ENCODE assay signal across 8 cellular contexts in the genomic region with DNA sequence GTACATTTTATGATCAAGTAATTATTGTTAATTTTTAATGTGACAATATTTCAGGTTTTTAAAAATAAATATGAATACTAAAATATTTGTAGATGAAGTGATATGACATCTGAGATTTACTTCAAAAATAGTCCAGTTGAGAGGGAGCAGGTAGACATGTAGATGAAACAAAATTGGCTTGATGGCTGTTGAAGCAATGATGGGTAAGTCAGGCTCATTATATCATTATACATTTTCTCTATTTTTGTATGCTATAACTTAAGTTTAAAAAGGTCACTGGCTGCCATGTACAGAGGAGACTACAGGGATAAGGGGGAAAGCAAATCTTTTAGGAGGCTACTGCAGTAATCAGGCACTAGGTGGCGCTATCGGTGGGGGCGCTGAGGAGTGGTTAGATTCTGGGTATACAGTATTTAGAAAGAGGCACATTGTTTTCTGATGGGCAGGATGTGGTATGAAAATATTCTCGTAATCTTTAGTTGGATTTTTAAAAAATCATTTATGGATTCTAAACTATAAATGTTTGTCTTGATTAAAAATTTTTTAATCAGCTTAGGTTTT.
DNase-seq lines count a peak whose midpoint lies in the region; ATAC-seq and TF ChIP-seq lines count a peak whose summit lies in the region.

No MANE protein-coding gene starts in this region.

- H3K79me2 ChIP-seq in mammary epithelial cell (ENCODE audit: insufficient read depth, low read length) = no peaks in the 10 kb centered on the region

- no peak overlapping the region for H2AFZ ChIP-seq in mammary epithelial cell (ENCODE audit: low read depth, low read length)

- H3K27me3 ChIP-seq in mammary epithelial cell (ENCODE audit: insufficient read depth, low read length) (no peaks in the 10 kb centered on the region), left lung (no peaks in the 10 kb centered on the region)

- H3K9ac ChIP-seq in mammary epithelial cell (ENCODE audit: insufficient read depth, low read length) = no peak overlapping the region

- H4K20me1 ChIP-seq in mammary epithelial cell (ENCODE audit: insufficient read depth, low read length) = no peaks in the 10 kb centered on the region

- BruUV-seq in mammary epithelial cell (replicated peaks; lab: Mats Ljungman, UMichigan) = no TSS peak

- ATAC-seq in Right ventricle myocardium inferior (no peak), HG02763 (IDR thresholded peaks at IDR 0.05; ENCODE audit: unreplicated experiment) (peak; percentile 87), left lung (peak; percentile 73)

- no peak overlapping the region for H3K4me3 ChIP-seq in mammary epithelial cell (replicated peaks in 1 of 3; ENCODE audit: insufficient read depth in 1 of 3, low read depth in 2 of 3, low read length in 3 of 3)
- no peak overlapping the region for H3K4me3 ChIP-seq in left lung

- no peak overlapping the region for H3K4me2 ChIP-seq in mammary epithelial cell (ENCODE audit: insufficient read depth, low read depth, low read length)

- peak; percentile 79 for DNase-seq in Right ventricle myocardium inferior (ENCODE audit: missing footprints)
- no peak for DNase-seq in cardiac septum (ENCODE audit: low spot score)
- DNase-seq in NCI-H1694 (lab: John Stamatoyannopoulos, UW) = peak; percentile 64
- DNase-seq in UCSD-AML1 (lab: John Stamatoyannopoulos, UW; ENCODE audit: unreplicated experiment) = peak; percentile 18
- DNase-seq in mammary epithelial cell = peak; percentile 30
- peak; percentile 45 to 84 for DNase-seq in left lung
- DNase-seq in stimulated activated CD8-positive, alpha-beta memory T cell treated with anti-CD3 and anti-CD28 coated beads, Interleukin-15, amount 100 ng/mL, for 48 hours (ENCODE audit: low read depth in 2 of 2) = peak; percentile 19 to 29

- 5% methylated on average over 4 of the region's 4 CpGs for WGBS in mammary epithelial cell (ENCODE audit: low coverage, missing lambda C conversion rate)

- H3K36me3 ChIP-seq in mammary epithelial cell (ENCODE audit: insufficient read depth, low read length) = no peaks in the 10 kb centered on the region
- H3K36me3 ChIP-seq in left lung = peaks cover 0 to 4% of the 10 kb centered on the region in 2 donors

- H3K27ac ChIP-seq in mammary epithelial cell (ENCODE audit: insufficient read depth, low read depth, low read length) (no peak overlapping the region), left lung (no peak overlapping the region)

- CTCF ChIA-PET in mammary epithelial cell (lab: Charles Lee; ENCODE audit: low non-redundant PET) = no interaction called here

- in situ Hi-C loops in mammary epithelial cell (cut with MboI; ENCODE audit: low sequenced_read_pairs in 2 of 2) = loop anchor here (10.0 to 25.0 kb wide), 2 partner anchors 663 to 1135 kb away; no protein-coding TSS in a partner anchor

- H3K9me3 ChIP-seq in mammary epithelial cell (replicated peaks; ENCODE audit: insufficient read depth, low read length) (no peaks in the 10 kb centered on the region), left lung (no peaks in the 10 kb centered on the region)

- peak; percentile 88 to 94 for TF ChIP-seq CTCF in mammary epithelial cell (conservative IDR thresholded peaks at IDR 0.05 in 1 of 2, IDR thresholded peaks at IDR 0.05 in 1 of 2; ENCODE audit: extremely low read depth in 1 of 2, insufficient read depth in 1 of 2, low read depth in 1 of 2, low read length in 2 of 2)
- TF ChIP-seq CTCF in left lung (IDR thresholded peaks at IDR 0.05) = peak; percentile 72 to 75

- intact Hi-C loops in Right ventricle myocardium inferior (cut with DNase I) (loop anchor here (5.0 kb wide), 1 partner anchor 745 kb away; no protein-coding TSS in a partner anchor), cardiac septum (cut with DNase I) (no loop called here), mammary epithelial cell (cut with micrococcal nuclease) (loop anchor here (1.0 kb wide), 3 partner anchors 103 to 663 kb away; no protein-coding TSS in a partner anchor), left lung (cut with DNase I) (loop anchor here in 1 of 2 donors (10.0 kb wide), 1 partner anchor 673 kb away; no protein-coding TSS in a partner anchor)

- dilution Hi-C loops in mammary epithelial cell (cut with HindIII; ENCODE audit: low sequenced_read_pairs) = no loop called here

- H3K4me1 ChIP-seq in mammary epithelial cell (ENCODE audit: insufficient read depth, low read length) = peaks cover 5% of the 10 kb centered on the region
- H3K4me1 ChIP-seq in left lung = no peaks in the 10 kb centered on the region
